ENCODE assay signal across 17 cellular contexts in genomic region chr14:103085106-103086091, GRCh38. TPM values are rescaled to one million over a fixed set of nuclear protein-coding genes. Genes with fewer than 3 reads are reported as not detected.
DNase-seq lines count a peak whose midpoint lies in the region; ATAC-seq, FAIRE-seq and TF ChIP-seq lines count a peak whose summit lies in the region.
"Had no signal": no experiment of that assay in that cellular context is flagged by ENCODE, and none has a peak within 500 bp of the region (broad histone marks: within the 10 kb centered on the region; RNA-seq: fewer than 3 reads in every experiment).

No MANE protein-coding gene starts in this region.

- H3K4me3 ChIP-seq in A549 (no peak overlapping the region), astrocyte of the cerebellum (ENCODE audit: low read depth, low read length) (no peak overlapping the region), right cardiac atrium (ENCODE audit: low read length) (no peak overlapping the region), esophagus muscularis mucosa (no peak overlapping the region)

- H3K9me3 ChIP-seq in A549 (no peaks in the 10 kb centered on the region), right cardiac atrium (ENCODE audit: control insufficient read depth, low read length) (no peaks in the 10 kb centered on the region), esophagus muscularis mucosa (no peaks in the 10 kb centered on the region)

- TF ChIP-seq EP300 in A549 (IDR thresholded peaks at IDR 0.05) (no peak), esophagus muscularis mucosa (IDR thresholded peaks at IDR 0.05) (no peak)

- TF ChIP-seq POLR2A in A549 (IDR thresholded peaks at IDR 0.05; ENCODE audit: low read length) (no peak), esophagus muscularis mucosa (IDR thresholded peaks at IDR 0.05; ENCODE audit: low read depth) (no peak)

- no peaks in the 10 kb centered on the region for H3K9me3 Mint-ChIP-seq in activated CD4-positive, alpha-beta T cell treated with anti-CD3 and anti-CD28 coated beads, Interleukin-2, amount 10 ng/mL, durations not matched to agents 24 days and 14 days
- H3K9me3 Mint-ChIP-seq: stimulated activated naive CD8-positive, alpha-beta T cell treated with anti-CD3 and anti-CD28 coated beads, Interleukin-15, Interleukin-2, amounts not matched to agents 100 ng/mL and 50 ng/mL, for 24 hours had no signal

- TF ChIP-seq CTCF in A549 (IDR thresholded peaks at IDR 0.05) (peak; percentile 30), GM12873 (IDR thresholded peaks at IDR 0.05; ENCODE audit: insufficient read depth, low read depth, low read length, missing control alignments) (peak; percentile 4), astrocyte of the cerebellum (IDR thresholded peaks at IDR 0.05; ENCODE audit: low read depth, low read length, missing control alignments) (peak; percentile 31), esophagus muscularis mucosa (IDR thresholded peaks at IDR 0.05) (no peak)

- H3K27ac Mint-ChIP-seq in activated CD4-positive, alpha-beta T cell treated with anti-CD3 and anti-CD28 coated beads, Interleukin-2, amount 10 ng/mL, durations not matched to agents 24 days and 14 days: no peak overlapping the region
- H3K27ac Mint-ChIP-seq: activated CD4-positive, alpha-beta T cell treated with anti-CD3 and anti-CD28 coated beads for 36 hours; brain; stimulated activated naive CD8-positive, alpha-beta T cell treated with anti-CD3 and anti-CD28 coated beads, Interleukin-15, Interleukin-2, amounts not matched to agents 100 ng/mL and 50 ng/mL, for 24 hours had no signal

- no peaks in the 10 kb centered on the region for H3K4me1 ChIP-seq in A549
- no peaks in the 10 kb centered on the region for H3K4me1 ChIP-seq in right cardiac atrium (ENCODE audit: control insufficient read depth, insufficient read depth, low read length)
- peaks cover 0 to 8% (median 7%) of the 10 kb centered on the region in 4 donors for H3K4me1 ChIP-seq in esophagus muscularis mucosa

- ATAC-seq in A549 (peak; percentile 60 to 85; a peak in 4 of 6 replicates), right cardiac atrium (peak in 1 of 2 donors; percentile 24), GM19463 (IDR thresholded peaks at IDR 0.05; ENCODE audit: unreplicated experiment) (no peak)
- ATAC-seq: activated CD4-positive, alpha-beta T cell treated with anti-CD3 and anti-CD28 coated beads for 36 hours had no signal

- no peaks in the 10 kb centered on the region for H3K36me3 ChIP-seq in esophagus muscularis mucosa

- peak overlapping the region in 1 of 2 experiments; percentile 29; a peak in 1 of 6 replicates for H3K27ac ChIP-seq in A549
- no peak overlapping the region for H3K27ac ChIP-seq in right cardiac atrium (ENCODE audit: low read length)
- no peak overlapping the region for H3K27ac ChIP-seq in esophagus muscularis mucosa (replicated peaks in 1 of 4)

- POLR2A ChIA-PET in A549 (lab: Yijun Ruan, JAX): no interaction called here

- no peaks in the 10 kb centered on the region for H3K27me3 ChIP-seq in right cardiac atrium (ENCODE audit: control insufficient read depth, insufficient read depth)
- peaks cover 0 to 66% (median 13%) of the 10 kb centered on the region in 4 donors for H3K27me3 ChIP-seq in esophagus muscularis mucosa

- no peak overlapping the region for H3K4me2 ChIP-seq in A549

- H3K27me3 Mint-ChIP-seq in activated CD4-positive, alpha-beta T cell treated with anti-CD3 and anti-CD28 coated beads, Interleukin-2, amount 10 ng/mL, durations not matched to agents 24 days and 14 days: peaks cover 5% of the 10 kb centered on the region

- intact Hi-C loops in right cardiac atrium (cut with DNase I) (no loop called here), esophagus muscularis mucosa (cut with DNase I) (no loop called here)
- intact Hi-C loops in activated CD4-positive, alpha-beta T cell treated with anti-CD3 and anti-CD28 coated beads, Interleukin-2, amount 10 ng/mL, durations not matched to agents 24 days and 14 days (cut with micrococcal nuclease): no loop called here

- H3K4me3 Mint-ChIP-seq in activated CD4-positive, alpha-beta T cell treated with anti-CD3 and anti-CD28 coated beads, Interleukin-2, amount 10 ng/mL, durations not matched to agents 24 days and 14 days: no peak overlapping the region
- H3K4me3 Mint-ChIP-seq: activated CD4-positive, alpha-beta T cell treated with anti-CD3 and anti-CD28 coated beads for 36 hours; stimulated activated naive CD8-positive, alpha-beta T cell treated with anti-CD3 and anti-CD28 coated beads, Interleukin-15, Interleukin-2, amounts not matched to agents 100 ng/mL and 50 ng/mL, for 24 hours had no signal

- H3K36me3 Mint-ChIP-seq in activated CD4-positive, alpha-beta T cell treated with anti-CD3 and anti-CD28 coated beads, Interleukin-2, amount 10 ng/mL, durations not matched to agents 24 days and 14 days (ENCODE audit: low read depth): no peaks in the 10 kb centered on the region
- H3K36me3 Mint-ChIP-seq: brain had no signal

- no peaks in the 10 kb centered on the region for H3K4me1 Mint-ChIP-seq in activated CD4-positive, alpha-beta T cell treated with anti-CD3 and anti-CD28 coated beads, Interleukin-2, amount 10 ng/mL, durations not matched to agents 24 days and 14 days
- H3K4me1 Mint-ChIP-seq: activated CD4-positive, alpha-beta T cell treated with anti-CD3 and anti-CD28 coated beads for 36 hours had no signal

- TF ChIP-seq RAD21 in A549 (conservative IDR thresholded peaks at IDR 0.05 in 1 of 2, IDR thresholded peaks at IDR 0.05 in 1 of 2): peak; percentile 23 to 46; a peak in 2 of 5 replicates

- FAIRE-seq in A549 (lab: Jason Lieb, UNC): no peak
- FAIRE-seq: islet of Langerhans had no signal

- DNase-seq in A549 (ENCODE audit: low read depth in 1 of 2, low spot score in 1 of 2) (no peak), astrocyte of the cerebellum (ENCODE audit: low read depth) (no peak), right cardiac atrium (peak; percentile 16 to 53 (median 29)), esophagus muscularis mucosa (ENCODE audit: extremely low spot score) (no peak), NCI-H524 treated with DMSO at 0.1 percent for 48 hours (lab: John Stamatoyannopoulos, UW) (no peak)
- no peak for DNase-seq in activated CD4-positive, alpha-beta T cell treated with anti-CD3 and anti-CD28 coated beads, Interleukin-2, amount 10 ng/mL, durations not matched to agents 24 days and 14 days
- DNase-seq: activated CD4-positive, alpha-beta T cell treated with anti-CD3 and anti-CD28 coated beads for 36 hours; GDM1; NCI-H1694; NK-92 treated with Interleukin-12 subunit alpha and Interleukin-12 subunit beta, amount 100 ng/mL, for 24 hours; retina had no signal

- in situ Hi-C loops in astrocyte of the cerebellum (cut with HindIII; ENCODE audit: low sequenced_read_pairs): no loop called here

- WGBS in A549 (ENCODE audit: missing lambda C conversion rate): 77% methylated on average over 14 of the region's 24 CpGs
- WGBS in right cardiac atrium: 77% methylated on average over 24 of the region's 24 CpGs
- WGBS in esophagus muscularis mucosa: 79% methylated on average over 14 of the region's 24 CpGs

- CTCF ChIA-PET in A549 (lab: Yijun Ruan, JAX): interaction anchor here (0.6 to 8.5 kb wide), 7 partner anchors 9 to 391 kb away, joined by 3 to 97 read pairs (median 4); no protein-coding TSS in a partner anchor

TF ChIP-seq in A549, 52 proteins besides CTCF, POLR2A, EP300 and RAD21 (continues in another document):
- peak; percentile 84 for TF ChIP-seq ZFP36 (IDR thresholded peaks at IDR 0.05; ENCODE audit: borderline replicate concordance, partially characterized antibody)

RNA-seq across cellular contexts. Expression of gene LBHD2, which starts 1.4 kb away (rescaled TPM):
- polyA plus RNA-seq in A549 (2011; rRNA removed) (not detected in 2 replicates), A549 (2017; fragmentation: RNase III; extraction: RNeasy Plus Mini Kit Qiagen cat#74134 plus additional on column Dnase treatment) (not detected in 3 replicates), right cardiac atrium (not detected)
- polyA plus RNA-seq in A549 (2012; cell fraction: cytosol; rRNA removed): 0.06 and 0.08 TPM in 2 replicates
- not detected in 2 replicates for polyA plus RNA-seq in A549 (2012; cell fraction: nucleus; rRNA removed)
- not detected in 2 replicates for polyA minus RNA-seq in A549 (2011; rRNA and poly(A)+ RNA removed)
- total RNA-seq in right cardiac atrium (not detected), esophagus muscularis mucosa (not detected)
- total RNA-seq in activated CD4-positive, alpha-beta T cell treated with anti-CD3 and anti-CD28 coated beads, Interleukin-2, amount 10 ng/mL, durations not matched to agents 24 days and 14 days: not detected in 2 replicates
- total RNA-seq: activated CD4-positive, alpha-beta T cell treated with anti-CD3 and anti-CD28 coated beads for 36 hours had no signal
- polyA plus RNA-seq: esophagus had no signal

RNA-seq across cellular contexts. Expression of gene EXOC3L4, which starts 9.1 kb away (rescaled TPM):
- 0.94 and 1.5 TPM in 2 replicates for polyA plus RNA-seq in A549 (2011; rRNA removed)
- 4.3 and 7.2 TPM in 2 replicates for polyA plus RNA-seq in A549 (2012; cell fraction: cytosol; rRNA removed)
- polyA plus RNA-seq in A549 (2012; cell fraction: nucleus; rRNA removed): 15.2 and 17.0 TPM in 2 replicates
- polyA plus RNA-seq in A549 (2017; fragmentation: RNase III; extraction: RNeasy Plus Mini Kit Qiagen cat#74134 plus additional on column Dnase treatment): 4.3 to 4.9 TPM (median 4.7 TPM) in 3 replicates
- 1.2 and 2.7 TPM in 2 replicates for polyA minus RNA-seq in A549 (2011; rRNA and poly(A)+ RNA removed)
- total RNA-seq in right cardiac atrium: 1 to 10 TPM in 3 of 4 donors, under 1 TPM in 1; 0.63 to 2.5 (median 1.1) TPM
- 1.4 TPM for polyA plus RNA-seq in right cardiac atrium
- 1 to 10 TPM in 3 of 4 donors, under 1 TPM in 1; 0.42 to 2.0 (median 1.2) TPM for total RNA-seq in esophagus muscularis mucosa
- not detected in 2 replicates for total RNA-seq in activated CD4-positive, alpha-beta T cell treated with anti-CD3 and anti-CD28 coated beads, Interleukin-2, amount 10 ng/mL, durations not matched to agents 24 days and 14 days
- total RNA-seq: activated CD4-positive, alpha-beta T cell treated with anti-CD3 and anti-CD28 coated beads for 36 hours had no signal

RNA-seq across cellular contexts. Expression of gene CDC42BPB, which starts 28.1 kb away (rescaled TPM):
- polyA plus RNA-seq in A549 (2011; rRNA removed) (57.1 and 105 TPM in 2 replicates), A549 (2017; fragmentation: RNase III; extraction: RNeasy Plus Mini Kit Qiagen cat#74134 plus additional on column Dnase treatment) (56.0 to 56.4 TPM (median 56.0 TPM) in 3 replicates), right cardiac atrium (42.5 TPM)
- polyA plus RNA-seq in A549 (2012; cell fraction: cytosol; rRNA removed): 72.4 and 91.1 TPM in 2 replicates
- polyA plus RNA-seq in A549 (2012; cell fraction: nucleus; rRNA removed): 197 and 207 TPM in 2 replicates
- polyA minus RNA-seq in A549 (2011; rRNA and poly(A)+ RNA removed): 176 and 179 TPM in 2 replicates
- total RNA-seq in right cardiac atrium (10 to 100 TPM; 67.0 to 82.5 (median 69.8) TPM), esophagus muscularis mucosa (100 to 1,000 TPM in 2 of 4 donors, 10 to 100 TPM in 2; 93.9 to 132 (median 110) TPM)
- total RNA-seq in activated CD4-positive, alpha-beta T cell treated with anti-CD3 and anti-CD28 coated beads, Interleukin-2, amount 10 ng/mL, durations not matched to agents 24 days and 14 days: 1.5 and 1.7 TPM in 2 replicates

RNA-seq across cellular contexts. Expression of gene TNFAIP2, which starts 37.9 kb away (rescaled TPM):
- polyA plus RNA-seq in A549 (2011; rRNA removed) (222 and 249 TPM in 2 replicates), A549 (2017; fragmentation: RNase III; extraction: RNeasy Plus Mini Kit Qiagen cat#74134 plus additional on column Dnase treatment) (254 to 344 TPM (median 332 TPM) in 3 replicates), right cardiac atrium (46.7 TPM)
- polyA plus RNA-seq in A549 (2012; cell fraction: cytosol; rRNA removed): 330 and 432 TPM in 2 replicates
- 944 and 1,061 TPM in 2 replicates for polyA plus RNA-seq in A549 (2012; cell fraction: nucleus; rRNA removed)
- polyA minus RNA-seq in A549 (2011; rRNA and poly(A)+ RNA removed): 229 and 304 TPM in 2 replicates
- total RNA-seq in right cardiac atrium (10 to 100 TPM; 41.5 to 51.3 (median 49.4) TPM), esophagus muscularis mucosa (100 to 1,000 TPM in 1 of 4 donors, 10 to 100 TPM in 3; 29.0 to 104 (median 74.0) TPM)
- 0.37 and 0.50 TPM in 2 replicates for total RNA-seq in activated CD4-positive, alpha-beta T cell treated with anti-CD3 and anti-CD28 coated beads, Interleukin-2, amount 10 ng/mL, durations not matched to agents 24 days and 14 days

Comparison
In these comparisons a context has a peak if more than half of its experiments do, and no peak if none do; other contexts are left out.
1. DNase-seq: peak in right cardiac atrium (3 of 3); none in A549 (0 of 2), astrocyte of the cerebellum (single experiment), esophagus muscularis mucosa (single experiment), NCI-H524 treated with DMSO at 0.1 percent for 48 hours (single experiment) and activated CD4-positive, alpha-beta T cell treated with anti-CD3 and anti-CD28 coated beads, Interleukin-2, amount 10 ng/mL, durations not matched to agents 24 days and 14 days (single experiment).
2. CTCF ChIP-seq: peak in A549 (single experiment), GM12873 (single experiment) and astrocyte of the cerebellum (single experiment); none in esophagus muscularis mucosa (0 of 3).
3. RNA of gene CDC42BPB, which starts 28.1 kb away (total RNA-seq): 93.9 to 132 TPM in esophagus muscularis mucosa and 67.0 to 82.5 TPM in right cardiac atrium; 1.5 to 1.7 TPM in activated CD4-positive, alpha-beta T cell treated with anti-CD3 and anti-CD28 coated beads, Interleukin-2, amount 10 ng/mL, durations not matched to agents 24 days and 14 days; every median in the first group is over 10 times any median in the second.